ENCODE assay signal across 24 cellular contexts in genomic region chr4:152531479-152531878, GRCh38. TPM values are rescaled to one million over a fixed set of nuclear protein-coding genes. Genes with fewer than 3 reads are reported as not detected.
DNase-seq lines count a peak whose midpoint lies in the region; ATAC-seq and TF ChIP-seq lines count a peak whose summit lies in the region.
"Had no signal": no experiment of that assay in that cellular context is flagged by ENCODE, and none has a peak within 500 bp of the region (broad histone marks: within the 10 kb centered on the region; RNA-seq: fewer than 3 reads in every experiment).

No MANE protein-coding gene starts in this region.

- no peak overlapping the region for H3K4me2 ChIP-seq in IMR-90 (ENCODE audit: low read depth, low read length)
- peak overlapping the region; percentile 5 for H3K4me2 ChIP-seq in neural progenitor cell

- no peak overlapping the region for H4K5ac ChIP-seq in IMR-90 (ENCODE audit: low read depth, low read length)

- H3K27ac ChIP-seq in IMR-90 (ENCODE audit: insufficient read depth, low read length) (no peak overlapping the region), neural progenitor cell (no peak overlapping the region)
- H3K27ac ChIP-seq: adrenal gland, body of pancreas, left ventricle myocardium inferior, WERI-Rb-1 had no signal

- CTCF ChIA-PET in IMR-90 (lab: Yijun Ruan, JAX), result interaction anchor here (1.0 to 1.1 kb wide), 2 partner anchors 30 to 108 kb away, joined by 3 read pairs; no protein-coding TSS in a partner anchor
- CTCF ChIA-PET in MCF 10A (lab: Yijun Ruan, JAX), result interaction anchor here (0.7 to 3.1 kb wide), 4 partner anchors 13 to 73 kb away, joined by 4 to 12 read pairs (median 8); no protein-coding TSS in a partner anchor

- peaks cover 55% of the 10 kb centered on the region for H3K36me3 Mint-ChIP-seq in activated T-helper 17 cell treated with anti-CD3 and anti-CD28 coated beads, Interleukin-2, amount 50 U/mL, for 72 hours (ENCODE audit: low read depth)
- H3K36me3 Mint-ChIP-seq in neural progenitor cell (no peaks in the 10 kb centered on the region), MCF 10A (ENCODE audit: insufficient read depth, unreplicated experiment) (peaks cover 6% of the 10 kb centered on the region)

- POLR2A ChIA-PET in IMR-90 (lab: Charles Lee; ENCODE audit: unreplicated experiment), result no interaction called here
- POLR2A ChIA-PET in MCF 10A (lab: Yijun Ruan, JAX), result interaction anchor here (0.7 to 7.5 kb wide), 4 partner anchors 8 to 87 kb away, joined by 3 to 71 read pairs (median 4); no protein-coding TSS in a partner anchor

- H2AK5ac ChIP-seq in IMR-90 (ENCODE audit: low read depth, low read length), result no peak overlapping the region

- H3K9me1 ChIP-seq in IMR-90 (ENCODE audit: insufficient read depth, low read length), result no peaks in the 10 kb centered on the region

- no peak overlapping the region for H3K18ac ChIP-seq in IMR-90 (ENCODE audit: low read depth, low read length)

- H2BK20ac ChIP-seq in IMR-90 (ENCODE audit: low read depth, low read length), result no peak overlapping the region

- H3K4me3 Mint-ChIP-seq in activated T-helper 17 cell treated with anti-CD3 and anti-CD28 coated beads, Interleukin-2, amount 50 U/mL, for 72 hours, result peak overlapping the region; percentile 29
- H3K4me3 Mint-ChIP-seq in neural progenitor cell, result no peak overlapping the region
- no peak overlapping the region for H3K4me3 Mint-ChIP-seq in MCF 10A (ENCODE audit: unreplicated experiment)

- H3K23ac ChIP-seq in IMR-90 (ENCODE audit: low read depth, low read length), result peak overlapping the region; percentile 84; the same call in 1 of the 2 replicates

- BruUV-seq in IMR-90 (replicated peaks; lab: Mats Ljungman, UMichigan) (no TSS peak), MCF 10A (replicated peaks; lab: Mats Ljungman, UMichigan) (no TSS peak)

- intact Hi-C loops in IMR-90 (cut with micrococcal nuclease) (no loop called here), MCF 10A (cut with micrococcal nuclease) (loop anchor here (5.0 kb wide), 1 partner anchor 69 kb away; no protein-coding TSS in a partner anchor)

- DNase-seq in COLO829 (ENCODE audit: low spot score), result peak; percentile 50
- no peak for DNase-seq in IMR-90
- DNase-seq in neural progenitor cell (ENCODE audit: low spot score), result peak; percentile 17
- no peak for DNase-seq in medulla oblongata (ENCODE audit: extremely low spot score)
- no peak for DNase-seq in MCF 10A (ENCODE audit: unreplicated experiment)
- no peak for DNase-seq in DMS79 treated with DMSO at 0.1 percent for 48 hours (lab: John Stamatoyannopoulos, UW)
- DNase-seq: activated CD4-positive, alpha-beta T cell treated with anti-CD3 and anti-CD28 coated beads, Interleukin-2, amount 10 ng/mL, durations not matched to agents 24 days and 14 days; activated T-cell treated with anti-CD3 and anti-CD28 coated beads, Interleukin-2, amount 50 U/mL, for 24 hours; adrenal gland; body of pancreas; C1 segment of cervical spinal cord; cerebellar nuclear complex; HCEC 1CT; left ventricle myocardium inferior; NCI-H1105 treated with DMSO at 0.1 percent for 48 hours; NCI-H2081 treated with DMSO at 0.1 percent for 48 hours; NCI-H345; occipital lobe; stimulated activated CD4-positive, alpha-beta T cell treated with anti-CD3 and anti-CD28 coated beads, Interleukin-15, amount 100 ng/mL, for 24 hours; WERI-Rb-1 had no signal

- TF ChIP-seq CTCF in IMR-90 (conservative IDR thresholded peaks at IDR 0.05; ENCODE audit: low read depth, low read length) (no peak), neural progenitor cell (IDR thresholded peaks at IDR 0.05) (no peak), MCF 10A (IDR thresholded peaks at IDR 0.05; ENCODE audit: unreplicated experiment) (no peak)

- H3K9ac ChIP-seq in IMR-90 (ENCODE audit: low read depth, low read length), result no peak overlapping the region
- H3K9ac ChIP-seq in neural progenitor cell, result no peak overlapping the region

- H4K8ac ChIP-seq in IMR-90 (ENCODE audit: low read depth in 2 of 2, low read length in 2 of 2), result no peak overlapping the region

- H3K56ac ChIP-seq in IMR-90 (ENCODE audit: extremely low read depth, insufficient read depth, low read length), result no peak overlapping the region

- WGBS in IMR-90 (ENCODE audit: extremely low coverage in 2 of 2, insufficient read length in 1 of 2), 2 experiments, result no CpG with 5 or more reads among the region's 3 CpGs

- H3K36me3 ChIP-seq in IMR-90 (ENCODE audit: control insufficient read depth, insufficient read depth, low read length) (0 out of 2 replicates have a peak, but pooled peaks cover 2% of the 10 kb centered on the region), neural progenitor cell (no peaks in the 10 kb centered on the region)
- H3K36me3 ChIP-seq: adrenal gland, left ventricle myocardium inferior had no signal

- H3K79me1 ChIP-seq in IMR-90 (ENCODE audit: low read depth in 1 of 2, low read length in 2 of 2), result peaks cover 25 to 28% of the 10 kb centered on the region in 2 experiments

- in situ Hi-C loops in IMR-90 (cut with MboI; ENCODE audit: low sequenced_read_pairs), result no loop called here

- H3K4me1 Mint-ChIP-seq in activated T-helper 17 cell treated with anti-CD3 and anti-CD28 coated beads, Interleukin-2, amount 50 U/mL, for 72 hours, result peaks cover 27% of the 10 kb centered on the region
- H3K4me1 Mint-ChIP-seq in neural progenitor cell, result peaks cover 24% of the 10 kb centered on the region
- H3K4me1 Mint-ChIP-seq in MCF 10A (ENCODE audit: insufficient read depth, unreplicated experiment), result peaks cover 33% of the 10 kb centered on the region

- H3F3A ChIP-seq in neural progenitor cell (ENCODE audit: low read depth), result peaks cover 7% of the 10 kb centered on the region

- H4K91ac ChIP-seq in IMR-90 (ENCODE audit: insufficient read depth, low read depth, low read length), result no peak overlapping the region

- no peak overlapping the region for H3K14ac ChIP-seq in IMR-90 (replicated peaks; ENCODE audit: low read depth, low read length)

- H2BK15ac ChIP-seq in IMR-90 (ENCODE audit: low read depth, low read length), result no peak overlapping the region

- H3K79me2 ChIP-seq in neural progenitor cell (ENCODE audit: low read depth), result peaks cover 91% of the 10 kb centered on the region

- H2AFZ ChIP-seq in IMR-90 (replicated peaks; ENCODE audit: low read length, poor library complexity) (no peak overlapping the region), neural progenitor cell (replicated peaks) (no peak overlapping the region)

- no peak overlapping the region for H2BK120ac ChIP-seq in IMR-90 (ENCODE audit: low read depth, low read length)

- H3K9me3 Mint-ChIP-seq in activated T-helper 17 cell treated with anti-CD3 and anti-CD28 coated beads, Interleukin-2, amount 50 U/mL, for 72 hours, result no peaks in the 10 kb centered on the region
- H3K9me3 Mint-ChIP-seq in neural progenitor cell (no peaks in the 10 kb centered on the region), MCF 10A (ENCODE audit: unreplicated experiment) (no peaks in the 10 kb centered on the region)
- H3K9me3 Mint-ChIP-seq: activated CD4-positive, alpha-beta T cell treated with anti-CD3 and anti-CD28 coated beads, Interleukin-2, amount 10 ng/mL, durations not matched to agents 24 days and 14 days; activated T-cell treated with anti-CD3 and anti-CD28 coated beads, Interleukin-2, amount 50 U/mL, for 24 hours; IgD-negative memory B cell; stimulated activated naive CD8-positive, alpha-beta T cell treated with anti-CD3 and anti-CD28 coated beads, Interleukin-15, Interleukin-2, amounts not matched to agents 100 ng/mL and 50 ng/mL, for 24 hours; T-helper 2 cell treated with Interferon-gamma antibody and Interleukin-4, amounts not matched to agents 5 μg/mL and 100 μg/mL, for 36 hours had no signal

- no peaks in the 10 kb centered on the region for H3K9me3 ChIP-seq in IMR-90 (ENCODE audit: control insufficient read depth, insufficient read depth, low read length)
- no peaks in the 10 kb centered on the region for H3K9me3 ChIP-seq in neural progenitor cell (ENCODE audit: low read depth)
- H3K9me3 ChIP-seq: adrenal gland, body of pancreas, left ventricle myocardium inferior had no signal

- dilution Hi-C loops in IMR-90 (cut with HindIII; ENCODE audit: low sequenced_read_pairs, unreplicated experiment), result no loop called here

- H2BK5ac ChIP-seq in IMR-90 (ENCODE audit: low read depth, low read length, poor library complexity, severe bottlenecking), result no peak overlapping the region

- no peak overlapping the region for H3K4ac ChIP-seq in IMR-90 (ENCODE audit: low read depth, low read length)

- H3K4me3 ChIP-seq in IMR-90 (ENCODE audit: insufficient read depth, low read depth, low read length) (no peak overlapping the region), neural progenitor cell (no peak overlapping the region)
- H3K4me3 ChIP-seq: adrenal gland, body of pancreas, left ventricle myocardium inferior had no signal

- H3K27me3 Mint-ChIP-seq in activated T-helper 17 cell treated with anti-CD3 and anti-CD28 coated beads, Interleukin-2, amount 50 U/mL, for 72 hours, result no peaks in the 10 kb centered on the region
- no peaks in the 10 kb centered on the region for H3K27me3 Mint-ChIP-seq in neural progenitor cell (ENCODE audit: insufficient read depth, low read depth)
- no peaks in the 10 kb centered on the region for H3K27me3 Mint-ChIP-seq in MCF 10A (ENCODE audit: insufficient read depth, unreplicated experiment)
- H3K27me3 Mint-ChIP-seq: activated CD4-positive, alpha-beta T cell treated with anti-CD3 and anti-CD28 coated beads, Interleukin-2, amount 10 ng/mL, durations not matched to agents 24 days and 14 days; activated T-cell treated with anti-CD3 and anti-CD28 coated beads, Interleukin-2, amount 50 U/mL, for 24 hours; IgD-negative memory B cell; stimulated activated naive CD8-positive, alpha-beta T cell treated with anti-CD3 and anti-CD28 coated beads, Interleukin-15, Interleukin-2, amounts not matched to agents 100 ng/mL and 50 ng/mL, for 24 hours had no signal

- ATAC-seq in IMR-90 (ENCODE audit: low read depth), result no peak
- ATAC-seq in activated T-helper 17 cell treated with anti-CD3 and anti-CD28 coated beads, Interleukin-2, amount 50 U/mL, for 72 hours (replicated peaks), result no peak
- ATAC-seq: body of pancreas had no signal

- no peak overlapping the region for H2AK9ac ChIP-seq in IMR-90 (replicated peaks; ENCODE audit: low read depth, low read length, poor library complexity)

- H3K4me1 ChIP-seq in IMR-90 (ENCODE audit: control insufficient read depth, insufficient read depth, low read length) (no peaks in the 10 kb centered on the region), neural progenitor cell (peaks cover 25% of the 10 kb centered on the region)

- TF ChIP-seq POLR2A in IMR-90 (IDR thresholded peaks at IDR 0.05; ENCODE audit: low read depth, low read length), result no peak

- H4K20me1 ChIP-seq in IMR-90 (ENCODE audit: insufficient read depth, low read length), result peaks cover 16% of the 10 kb centered on the region
- H4K20me1 ChIP-seq in neural progenitor cell (ENCODE audit: low read depth), result peaks cover 51% of the 10 kb centered on the region

- H3K27me3 ChIP-seq in IMR-90 (ENCODE audit: control insufficient read depth, insufficient read depth, low read length) (no peaks in the 10 kb centered on the region), neural progenitor cell (no peaks in the 10 kb centered on the region)
- H3K27me3 ChIP-seq: adrenal gland, body of pancreas had no signal

- TF ChIP-seq RAD21 in IMR-90 (IDR thresholded peaks at IDR 0.05; ENCODE audit: low read length), result no peak

- H3K27ac Mint-ChIP-seq in activated T-helper 17 cell treated with anti-CD3 and anti-CD28 coated beads, Interleukin-2, amount 50 U/mL, for 72 hours, result peak overlapping the region; percentile 36
- H3K27ac Mint-ChIP-seq in neural progenitor cell (no peak overlapping the region), MCF 10A (ENCODE audit: low read depth, unreplicated experiment) (no peak overlapping the region)
- H3K27ac Mint-ChIP-seq: activated CD4-positive, alpha-beta T cell treated with anti-CD3 and anti-CD28 coated beads, Interleukin-2, amount 10 ng/mL, durations not matched to agents 24 days and 14 days; stimulated activated naive CD8-positive, alpha-beta T cell treated with anti-CD3 and anti-CD28 coated beads, Interleukin-15, Interleukin-2, amounts not matched to agents 100 ng/mL and 50 ng/mL, for 24 hours; T-helper 2 cell treated with Interferon-gamma antibody and Interleukin-4, amounts not matched to agents 5 μg/mL and 100 μg/mL, for 36 hours had no signal

RNA-seq across cellular contexts. Expression of gene FBXW7, which starts 4.4 kb away (rescaled TPM):
- total RNA-seq in IMR-90 (2012; rRNA removed) (27.4 and 64.7 TPM in 2 replicates), neural progenitor cell (ENCODE audit: low replicate concordance) (43.9 TPM in 2 replicates), MCF 10A (2022) (35.8 and 40.2 TPM in 2 replicates)
- polyA plus RNA-seq in IMR-90 (2012; rRNA removed), result 7.1 and 7.2 TPM in 2 replicates
- 0.65 and 0.87 TPM in 2 replicates for polyA plus RNA-seq in IMR-90 (2012; cell fraction: cytosol; rRNA removed)
- polyA plus RNA-seq in IMR-90 (2012; cell fraction: nucleus; rRNA removed; ENCODE audit: low replicate concordance), result 6.0 and 56.0 TPM in 2 replicates
- 10 to 100 TPM; 37.4 to 39.6 TPM for total RNA-seq in activated T-helper 17 cell treated with anti-CD3 and anti-CD28 coated beads, Interleukin-2, amount 50 U/mL, for 72 hours

Comparison
In these comparisons a context has a peak if more than half of its experiments do, and no peak if none do; other contexts are left out.
1. DNase-seq: peak in COLO829 (single experiment) and neural progenitor cell (single experiment); none in IMR-90 (single experiment), medulla oblongata (single experiment), MCF 10A (single experiment) and DMS79 treated with DMSO at 0.1 percent for 48 hours (single experiment).